16 cellular contexts compared by ENCODE assay signal in the genomic region with DNA sequence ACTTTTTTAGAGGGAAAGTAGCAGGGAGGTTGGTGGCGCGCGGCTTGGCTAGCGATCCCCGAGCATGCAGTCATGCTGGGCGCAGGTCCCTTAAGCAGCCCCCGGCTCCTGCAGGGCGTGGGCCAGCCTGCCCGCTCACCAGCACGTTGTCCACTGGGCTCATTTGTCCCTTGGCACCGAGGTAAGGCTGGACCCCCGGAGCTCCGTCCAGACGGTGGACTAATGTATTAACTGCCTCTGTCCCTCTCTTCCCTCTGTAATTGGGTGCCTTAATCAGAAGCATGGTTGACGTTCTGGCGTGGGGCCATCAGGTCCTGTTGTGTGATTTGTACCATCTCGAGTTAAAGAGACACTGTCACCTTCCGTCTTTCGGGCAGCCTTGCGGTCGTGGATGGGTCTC. TPM values are rescaled to one million over a fixed set of nuclear protein-coding genes. Genes with fewer than 3 reads are reported as not detected.
DNase-seq lines count a peak whose midpoint lies in the region; ATAC-seq, FAIRE-seq and TF ChIP-seq lines count a peak whose summit lies in the region.
"Had no signal": no experiment of that assay in that cellular context is flagged by ENCODE, and none has a peak within 500 bp of the region (broad histone marks: within the 10 kb centered on the region; RNA-seq: fewer than 3 reads in every experiment).

No MANE protein-coding gene starts in this region.

- no peak overlapping the region for H3K9ac ChIP-seq in kidney (ENCODE audit: low read length in 2 of 2)
- H3K9ac ChIP-seq: BLaER1 treated with 17β-estradiol and CSF1 and Interleukin-3, amounts not matched to agents 10 nM and 100 nM; GM23248 had no signal

- CTCF ChIA-PET in WTC11 (lab: Charles Lee) = interaction anchor here (1.9 kb wide), 1 partner anchor 9 kb away, joined by 12 read pairs; no protein-coding TSS in a partner anchor

- H3K36me3 Mint-ChIP-seq in WTC11 (peaks cover 12% of the 10 kb centered on the region; the same call in 1 of the 2 replicates), endothelial cell (ENCODE audit: low read depth, unreplicated experiment) (peaks cover 4% of the 10 kb centered on the region)
- peaks cover 9% of the 10 kb centered on the region for H3K36me3 Mint-ChIP-seq in activated T-helper 2 cell treated with anti-CD3 and anti-CD28 coated beads, Interferon-gamma antibody, Interleukin-2, Interleukin-4, amounts not matched to agents 10 μg/mL and 5 μg/mL and 100 μg/mL, durations not matched to agents 14 hours and 24 hours and 36 hours (ENCODE audit: low read depth)

- TF ChIP-seq CTCF in left ventricle myocardium inferior (IDR thresholded peaks at IDR 0.05; ENCODE audit: borderline replicate concordance) = no peak
- TF ChIP-seq CTCF in heart right ventricle (IDR thresholded peaks at IDR 0.05) = no peak
- TF ChIP-seq CTCF in C4-2B (conservative IDR thresholded peaks at IDR 0.05) = no peak
- TF ChIP-seq CTCF in WTC11 (IDR thresholded peaks at IDR 0.05) = no peak
- TF ChIP-seq CTCF in kidney (IDR thresholded peaks at IDR 0.05; ENCODE audit: borderline replicate concordance, extremely low read depth, insufficient read depth) = no peak
- TF ChIP-seq CTCF in endothelial cell (IDR thresholded peaks at IDR 0.05; ENCODE audit: unreplicated experiment) = no peak

- intact Hi-C loops in left ventricle myocardium inferior (cut with micrococcal nuclease) (no loop called here), heart right ventricle (cut with DNase I) (no loop called here), kidney (cut with DNase I) (no loop called here)
- intact Hi-C loops in activated T-helper 2 cell treated with anti-CD3 and anti-CD28 coated beads, Interferon-gamma antibody, Interleukin-2, Interleukin-4, amounts not matched to agents 10 μg/mL and 5 μg/mL and 100 μg/mL, durations not matched to agents 14 hours and 24 hours and 36 hours (cut with micrococcal nuclease) = no loop called here

- H3K27ac ChIP-seq in left ventricle myocardium inferior (replicated peaks) = peak overlapping the region; percentile 32
- peak overlapping the region in 2 of 10 donors; percentile 9 to 39 for H3K27ac ChIP-seq in heart right ventricle
- H3K27ac ChIP-seq in C4-2B = peak overlapping the region; percentile 59
- no peak overlapping the region for H3K27ac ChIP-seq in kidney (ENCODE audit: low read depth in 2 of 2, low read length in 2 of 2)
- H3K27ac ChIP-seq: BLaER1 treated with 17β-estradiol and CSF1 and Interleukin-3, amounts not matched to agents 10 nM and 100 nM; GM23248 had no signal

- no peaks in the 10 kb centered on the region for H3K9me3 Mint-ChIP-seq in WTC11
- H3K9me3 Mint-ChIP-seq in activated T-helper 2 cell treated with anti-CD3 and anti-CD28 coated beads, Interferon-gamma antibody, Interleukin-2, Interleukin-4, amounts not matched to agents 10 μg/mL and 5 μg/mL and 100 μg/mL, durations not matched to agents 14 hours and 24 hours and 36 hours = no peaks in the 10 kb centered on the region
- no peaks in the 10 kb centered on the region for H3K9me3 Mint-ChIP-seq in endothelial cell (ENCODE audit: unreplicated experiment)
- H3K9me3 Mint-ChIP-seq: CD4-positive, alpha-beta T cell had no signal

- H3K27me3 Mint-ChIP-seq in WTC11 (ENCODE audit: low read depth) (no peaks in the 10 kb centered on the region), endothelial cell (ENCODE audit: unreplicated experiment) (peaks cover 5% of the 10 kb centered on the region)
- H3K27me3 Mint-ChIP-seq in activated T-helper 2 cell treated with anti-CD3 and anti-CD28 coated beads, Interferon-gamma antibody, Interleukin-2, Interleukin-4, amounts not matched to agents 10 μg/mL and 5 μg/mL and 100 μg/mL, durations not matched to agents 14 hours and 24 hours and 36 hours (ENCODE audit: low read depth) = no peaks in the 10 kb centered on the region
- H3K27me3 Mint-ChIP-seq: CD4-positive, alpha-beta T cell had no signal

- WGBS in heart right ventricle, 2 donors = 84 to 85% methylated on average over 21 of the region's 21 CpGs

- no peak for DNase-seq in left ventricle myocardium inferior
- DNase-seq in heart right ventricle = no peak
- DNase-seq in WTC11 (ENCODE audit: low spot score) = no peak
- peak; percentile 61 for DNase-seq in kidney
- no peak for DNase-seq in SW 1271 (lab: John Stamatoyannopoulos, UW)
- no peak for DNase-seq in activated T-helper 2 cell treated with anti-CD3 and anti-CD28 coated beads, Interferon-gamma antibody, Interleukin-2, Interleukin-4, amounts not matched to agents 10 μg/mL and 5 μg/mL and 100 μg/mL, durations not matched to agents 14 hours and 24 hours and 36 hours (ENCODE audit: low spot score)
- no peak for DNase-seq in endothelial cell (ENCODE audit: low spot score)
- DNase-seq: 8988T; Calu3; CD4-positive, alpha-beta T cell; DMS 273 treated with DMSO at 0.1 percent for 48 hours; GM23248; H7 had no signal

- peaks cover 31% of the 10 kb centered on the region for H3K4me1 ChIP-seq in left ventricle myocardium inferior
- H3K4me1 ChIP-seq in heart right ventricle = peaks cover 0 to 13% (median 0%) of the 10 kb centered on the region in 9 donors
- H3K4me1 ChIP-seq in kidney (ENCODE audit: control insufficient read depth in 1 of 2, insufficient read depth in 1 of 2, low read depth in 1 of 2, low read length in 2 of 2) = no peaks in the 10 kb centered on the region

- H3K4me1 Mint-ChIP-seq in WTC11 (no peaks in the 10 kb centered on the region), endothelial cell (ENCODE audit: unreplicated experiment) (no peaks in the 10 kb centered on the region)
- no peaks in the 10 kb centered on the region for H3K4me1 Mint-ChIP-seq in activated T-helper 2 cell treated with anti-CD3 and anti-CD28 coated beads, Interferon-gamma antibody, Interleukin-2, Interleukin-4, amounts not matched to agents 10 μg/mL and 5 μg/mL and 100 μg/mL, durations not matched to agents 14 hours and 24 hours and 36 hours (ENCODE audit: low read depth)

- peaks cover 57% of the 10 kb centered on the region for H3K36me3 ChIP-seq in left ventricle myocardium inferior
- peaks cover 0 to 91% (median 16%) of the 10 kb centered on the region in 9 donors for H3K36me3 ChIP-seq in heart right ventricle
- H3K36me3 ChIP-seq in kidney (ENCODE audit: control insufficient read depth in 1 of 2, insufficient read depth in 2 of 2, low read length in 2 of 2) = peaks cover 0 to 22% of the 10 kb centered on the region in 2 donors

- no peak overlapping the region for H3K4me3 Mint-ChIP-seq in WTC11
- H3K4me3 Mint-ChIP-seq in activated T-helper 2 cell treated with anti-CD3 and anti-CD28 coated beads, Interferon-gamma antibody, Interleukin-2, Interleukin-4, amounts not matched to agents 10 μg/mL and 5 μg/mL and 100 μg/mL, durations not matched to agents 14 hours and 24 hours and 36 hours (ENCODE audit: low read depth) = no peak overlapping the region
- no peak overlapping the region for H3K4me3 Mint-ChIP-seq in endothelial cell (ENCODE audit: unreplicated experiment)
- H3K4me3 Mint-ChIP-seq: CD4-positive, alpha-beta T cell had no signal

- no peaks in the 10 kb centered on the region for H3K9me3 ChIP-seq in left ventricle myocardium inferior (replicated peaks)
- H3K9me3 ChIP-seq in heart right ventricle = no peaks in the 10 kb centered on the region
- no peaks in the 10 kb centered on the region for H3K9me3 ChIP-seq in kidney (ENCODE audit: control insufficient read depth in 1 of 2, low read length in 2 of 2)
- H3K9me3 ChIP-seq: BLaER1 treated with 17β-estradiol and CSF1 and Interleukin-3, amounts not matched to agents 10 nM and 100 nM had no signal

- POLR2A ChIA-PET in WTC11 (lab: Charles Lee) = no interaction called here

- H3K27ac Mint-ChIP-seq in WTC11 = peak overlapping the region; percentile 78; the same call in 1 of the 2 replicates
- H3K27ac Mint-ChIP-seq in activated T-helper 2 cell treated with anti-CD3 and anti-CD28 coated beads, Interferon-gamma antibody, Interleukin-2, Interleukin-4, amounts not matched to agents 10 μg/mL and 5 μg/mL and 100 μg/mL, durations not matched to agents 14 hours and 24 hours and 36 hours = no peak overlapping the region
- H3K27ac Mint-ChIP-seq in endothelial cell (ENCODE audit: unreplicated experiment) = no peak overlapping the region
- H3K27ac Mint-ChIP-seq: CD4-positive, alpha-beta T cell had no signal

- FAIRE-seq in kidney (lab: Jason Lieb, UNC) = no peak
- FAIRE-seq: GM18507 had no signal

- no peak for ATAC-seq in heart right ventricle
- no peak for ATAC-seq in WTC11

- H3K4me3 ChIP-seq in left ventricle myocardium inferior (no peak overlapping the region), heart right ventricle (no peak overlapping the region), kidney (ENCODE audit: low read length in 2 of 2) (no peak overlapping the region)
- H3K4me3 ChIP-seq: BLaER1 treated with 17β-estradiol and CSF1 and Interleukin-3, amounts not matched to agents 10 nM and 100 nM; GM23248 had no signal

- H3K27me3 ChIP-seq in left ventricle myocardium inferior (ENCODE audit: low read depth) = no peaks in the 10 kb centered on the region
- no peaks in the 10 kb centered on the region for H3K27me3 ChIP-seq in heart right ventricle
- H3K27me3 ChIP-seq: BLaER1 treated with 17β-estradiol and CSF1 and Interleukin-3, amounts not matched to agents 10 nM and 100 nM had no signal

RNA-seq across cellular contexts. Expression of gene TMEM201, which starts 17.7 kb away (rescaled TPM):
- total RNA-seq in left ventricle myocardium inferior = 21.1 TPM
- total RNA-seq in heart right ventricle = 10 to 100 TPM; 13.3 to 26.0 (median 18.3) TPM
- 10 to 100 TPM; 10.7 to 13.7 TPM for polyA plus RNA-seq in heart right ventricle
- total RNA-seq in WTC11 (2021) = 25.9 to 30.4 TPM (median 26.7 TPM) in 3 replicates
- 13.2 TPM for total RNA-seq in kidney
- polyA plus RNA-seq in kidney (ENCODE audit: insufficient read depth, low read depth, low replicate concordance) = 9.1 TPM
- total RNA-seq in activated T-helper 2 cell treated with anti-CD3 and anti-CD28 coated beads, Interferon-gamma antibody, Interleukin-2, Interleukin-4, amounts not matched to agents 10 μg/mL and 5 μg/mL and 100 μg/mL, durations not matched to agents 14 hours and 24 hours and 36 hours = 30.8 and 31.6 TPM in 2 replicates
- total RNA-seq in endothelial cell (ENCODE audit: unreplicated experiment) = 19.1 TPM

RNA-seq across cellular contexts. Expression of gene PIK3CD, which starts 45.1 kb away (rescaled TPM):
- 2.6 TPM for total RNA-seq in left ventricle myocardium inferior
- total RNA-seq in heart right ventricle = 10 to 100 TPM in 1 of 10 donors, 1 to 10 TPM in 9; 1.9 to 12.1 (median 3.0) TPM
- 1 to 10 TPM; 1.0 to 2.7 TPM for polyA plus RNA-seq in heart right ventricle
- 17.9 to 23.1 TPM (median 20.2 TPM) in 3 replicates for total RNA-seq in WTC11 (2021)
- total RNA-seq in kidney = 19.7 TPM
- polyA plus RNA-seq in kidney (ENCODE audit: insufficient read depth, low read depth, low replicate concordance) = 5.3 TPM
- 184 and 189 TPM in 2 replicates for total RNA-seq in activated T-helper 2 cell treated with anti-CD3 and anti-CD28 coated beads, Interferon-gamma antibody, Interleukin-2, Interleukin-4, amounts not matched to agents 10 μg/mL and 5 μg/mL and 100 μg/mL, durations not matched to agents 14 hours and 24 hours and 36 hours
- 30.3 TPM for total RNA-seq in endothelial cell (ENCODE audit: unreplicated experiment)

Comparison
In these comparisons a context has a peak if more than half of its experiments do, and no peak if none do; other contexts are left out.
1. H3K27ac ChIP-seq: peak in left ventricle myocardium inferior (single experiment) and C4-2B (single experiment); none in kidney (0 of 2).